ENCODE assay signal across 9 cellular contexts in the genomic region with DNA sequence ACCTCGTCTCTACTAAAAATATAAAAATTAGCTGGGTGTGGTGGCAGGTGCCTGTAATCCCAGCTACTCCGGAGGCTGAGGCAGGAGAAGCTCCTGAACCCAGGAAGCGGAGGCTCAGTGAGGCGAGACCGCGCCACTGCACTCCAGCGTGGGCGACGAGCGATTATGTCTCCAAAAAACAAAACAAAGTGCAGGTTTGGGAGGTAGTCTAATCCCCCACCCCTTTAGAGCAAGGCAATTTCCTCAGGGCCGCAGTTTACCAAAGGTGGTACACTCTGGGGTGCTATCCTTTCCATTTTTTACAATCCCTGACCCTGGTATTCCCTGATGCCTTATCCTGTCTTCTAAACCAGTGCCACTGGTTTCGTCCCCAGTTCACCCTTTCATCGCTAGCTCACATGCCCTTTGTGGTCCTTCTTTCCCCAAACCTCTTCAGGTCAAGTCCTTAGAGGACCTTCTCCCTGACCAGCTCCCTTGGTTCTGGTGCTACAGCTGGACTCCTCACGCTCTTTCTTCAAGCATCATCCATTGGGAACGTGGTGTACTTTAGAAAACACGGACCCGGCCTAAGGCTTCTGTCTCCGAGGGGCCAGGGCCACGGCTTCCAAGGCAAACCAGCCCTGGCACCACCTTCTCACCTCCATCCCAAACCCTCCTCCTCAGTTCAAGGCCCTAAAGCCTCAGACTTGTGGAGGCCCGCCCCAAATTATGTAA. TPM values are rescaled to one million over a fixed set of nuclear protein-coding genes. Genes with fewer than 3 reads are reported as not detected.
A peak's percentile ranks its signal among the peaks of the same experiment; 100 is the strongest.
DNase-seq lines count a peak whose midpoint lies in the region; ATAC-seq and TF ChIP-seq lines count a peak whose summit lies in the region.
"Had no signal": no experiment of that assay in that cellular context is flagged by ENCODE, and none has a peak within 500 bp of the region (broad histone marks: within the 10 kb centered on the region; RNA-seq: fewer than 3 reads in every experiment).

No MANE protein-coding gene starts in this region.

- H3K36me3 Mint-ChIP-seq in activated T-cell treated with anti-CD3 and anti-CD28 coated beads, Interleukin-2, amount 50 U/mL, for 72 hours (ENCODE audit: insufficient read depth in 2 of 2) = peaks cover 3 to 12% of the 10 kb centered on the region in 2 donors

- no peaks in the 10 kb centered on the region for H3K27me3 Mint-ChIP-seq in activated T-cell treated with anti-CD3 and anti-CD28 coated beads, Interleukin-2, amount 50 U/mL, for 72 hours (ENCODE audit: low read depth)

- no peaks in the 10 kb centered on the region for H3K9me3 Mint-ChIP-seq in activated T-cell treated with anti-CD3 and anti-CD28 coated beads, Interleukin-2, amount 50 U/mL, for 72 hours

- no peaks in the 10 kb centered on the region for H3K9me3 ChIP-seq in left ventricle myocardium inferior (replicated peaks)
- H3K9me3 ChIP-seq in iPS DF 6.9 (ENCODE audit: control insufficient read depth, insufficient read depth, low read length) = no peaks in the 10 kb centered on the region

- intact Hi-C loops in left ventricle myocardium inferior (cut with micrococcal nuclease) = no loop called here
- intact Hi-C loops in cardiac septum (cut with DNase I) = loop anchor here (1.0 to 5.0 kb wide), 2 partner anchors 55 to 108 kb away; a partner anchor contains a TSS

- DNase-seq in left ventricle myocardium inferior (no peak), cardiac septum (ENCODE audit: low spot score) (no peak), iPS DF 6.9 (ENCODE audit: low read depth, low spot score) (no peak), NCI-H774 (lab: John Stamatoyannopoulos, UW) (no peak), NOMO-1 treated with dmso at 0.1 percent for 144 hours (lab: John Stamatoyannopoulos, UW; ENCODE audit: unreplicated experiment) (no peak), occipital lobe (lab: John Stamatoyannopoulos, UW) (no peak)
- DNase-seq in activated T-cell treated with anti-CD3 and anti-CD28 coated beads, Interleukin-2, amount 50 U/mL, for 72 hours = peak in 1 of 2 donors; percentile 8
- peak; percentile 12 for DNase-seq in stimulated activated naive CD8-positive, alpha-beta T cell treated with anti-CD3 and anti-CD28 coated beads, Interleukin-15, Interleukin-2, amounts not matched to agents 100 U/mL and 50 U/mL, for 24 hours

- WGBS in iPS DF 6.9 (ENCODE audit: insufficient coverage, insufficient read length) = no CpG with 5 or more reads among the region's 20 CpGs

- ATAC-seq in activated T-cell treated with anti-CD3 and anti-CD28 coated beads, Interleukin-2, amount 50 U/mL, for 72 hours (replicated peaks in 1 of 2) = no peak
- ATAC-seq in stimulated activated naive CD8-positive, alpha-beta T cell treated with anti-CD3 and anti-CD28 coated beads, Interleukin-15, Interleukin-2, amounts not matched to agents 100 U/mL and 50 U/mL, for 24 hours = no peak

- peaks cover 43% of the 10 kb centered on the region for H3K4me1 ChIP-seq in left ventricle myocardium inferior
- no peaks in the 10 kb centered on the region; the same call in 1 of the 2 replicates for H3K4me1 ChIP-seq in iPS DF 6.9 (ENCODE audit: control insufficient read depth, insufficient read depth, low read length)

- no peaks in the 10 kb centered on the region for H3K36me3 ChIP-seq in left ventricle myocardium inferior
- no peaks in the 10 kb centered on the region for H3K36me3 ChIP-seq in iPS DF 6.9 (ENCODE audit: control insufficient read depth, insufficient read depth, low read length)

- H3K4me1 Mint-ChIP-seq in activated T-cell treated with anti-CD3 and anti-CD28 coated beads, Interleukin-2, amount 50 U/mL, for 72 hours (ENCODE audit: low read depth) = peaks cover 63% of the 10 kb centered on the region

- H3K27me3 ChIP-seq in left ventricle myocardium inferior (ENCODE audit: low read depth) (no peaks in the 10 kb centered on the region), iPS DF 6.9 (ENCODE audit: control insufficient read depth, insufficient read depth, low read length) (no peaks in the 10 kb centered on the region)

- peak overlapping the region; percentile 95 to 99 for H3K4me3 Mint-ChIP-seq in activated T-cell treated with anti-CD3 and anti-CD28 coated beads, Interleukin-2, amount 50 U/mL, for 72 hours

- H3K4me3 ChIP-seq in left ventricle myocardium inferior (peak overlapping the region; percentile 94), iPS DF 6.9 (ENCODE audit: low read length) (peak overlapping the region; percentile 70; the same call in 1 of the 2 replicates)

- H3K27ac ChIP-seq in left ventricle myocardium inferior (replicated peaks) (peak overlapping the region; percentile 97), iPS DF 6.9 (ENCODE audit: low read length) (no peak overlapping the region)

- H3K27ac Mint-ChIP-seq in activated T-cell treated with anti-CD3 and anti-CD28 coated beads, Interleukin-2, amount 50 U/mL, for 72 hours = peak overlapping the region; percentile 90

- no peak for TF ChIP-seq CTCF in left ventricle myocardium inferior (IDR thresholded peaks at IDR 0.05; ENCODE audit: borderline replicate concordance)

RNA-seq across cellular contexts. Expression of a gene that starts 0.9 kb away (rescaled TPM):
- total RNA-seq in left ventricle myocardium inferior (13.2 TPM), cardiac septum (11.1 TPM), occipital lobe (21.2 TPM)
- 10 to 100 TPM; 59.6 to 68.3 TPM for total RNA-seq in activated T-cell treated with anti-CD3 and anti-CD28 coated beads, Interleukin-2, amount 50 U/mL, for 72 hours

RNA-seq across cellular contexts. Expression of a gene that starts 1.5 kb away (rescaled TPM):
- 12.9 TPM for total RNA-seq in left ventricle myocardium inferior
- total RNA-seq in cardiac septum = 19.1 TPM
- total RNA-seq in activated T-cell treated with anti-CD3 and anti-CD28 coated beads, Interleukin-2, amount 50 U/mL, for 72 hours = 10 to 100 TPM; 39.0 to 40.3 TPM
- 23.1 TPM for total RNA-seq in occipital lobe

RNA-seq across cellular contexts. Expression of a gene that starts 50.6 kb away (rescaled TPM):
- total RNA-seq in left ventricle myocardium inferior (not detected), cardiac septum (not detected), occipital lobe (not detected)
- not detected for total RNA-seq in activated T-cell treated with anti-CD3 and anti-CD28 coated beads, Interleukin-2, amount 50 U/mL, for 72 hours
- total RNA-seq: myocyte had no signal

RNA-seq across cellular contexts. Expression of a gene that starts 55.0 kb away (rescaled TPM):
- total RNA-seq in left ventricle myocardium inferior (13.9 TPM), cardiac septum (13.4 TPM), occipital lobe (13.7 TPM)
- total RNA-seq in activated T-cell treated with anti-CD3 and anti-CD28 coated beads, Interleukin-2, amount 50 U/mL, for 72 hours = 10 to 100 TPM; 33.7 to 48.5 TPM
